Comparison of ENCODE assay signal across 1 cellular context in genomic region chr19:19774354-19775033, GRCh38.
TF ChIP-seq lines count a peak whose summit lies in the region.

No MANE protein-coding gene starts in this region.

TF ChIP-seq in H1, 55 proteins besides CTCF, POLR2A, EP300 and RAD21:
- TF ChIP-seq ATF3 (IDR thresholded peaks at IDR 0.05; ENCODE audit: insufficient read depth, low read depth, low read length) (no peak), HDAC2 (IDR thresholded peaks at IDR 0.05; ENCODE audit: borderline replicate concordance in 1 of 2, low read depth in 2 of 2, low read length in 2 of 2) (no peak), KDM1A (IDR thresholded peaks at IDR 0.05; ENCODE audit: borderline replicate concordance, low read length) (no peak), ASH2L (IDR thresholded peaks at IDR 0.05; ENCODE audit: low read length) (no peak), JUN (IDR thresholded peaks at IDR 0.05; ENCODE audit: low read depth, low read length) (no peak), E2F6 (IDR thresholded peaks at IDR 0.05) (no peak), USF2 (IDR thresholded peaks at IDR 0.05; ENCODE audit: low read length) (no peak), SP4 (IDR thresholded peaks at IDR 0.05; ENCODE audit: low read length) (no peak)
